1 cellular context compared by ENCODE assay signal in the genomic region with DNA sequence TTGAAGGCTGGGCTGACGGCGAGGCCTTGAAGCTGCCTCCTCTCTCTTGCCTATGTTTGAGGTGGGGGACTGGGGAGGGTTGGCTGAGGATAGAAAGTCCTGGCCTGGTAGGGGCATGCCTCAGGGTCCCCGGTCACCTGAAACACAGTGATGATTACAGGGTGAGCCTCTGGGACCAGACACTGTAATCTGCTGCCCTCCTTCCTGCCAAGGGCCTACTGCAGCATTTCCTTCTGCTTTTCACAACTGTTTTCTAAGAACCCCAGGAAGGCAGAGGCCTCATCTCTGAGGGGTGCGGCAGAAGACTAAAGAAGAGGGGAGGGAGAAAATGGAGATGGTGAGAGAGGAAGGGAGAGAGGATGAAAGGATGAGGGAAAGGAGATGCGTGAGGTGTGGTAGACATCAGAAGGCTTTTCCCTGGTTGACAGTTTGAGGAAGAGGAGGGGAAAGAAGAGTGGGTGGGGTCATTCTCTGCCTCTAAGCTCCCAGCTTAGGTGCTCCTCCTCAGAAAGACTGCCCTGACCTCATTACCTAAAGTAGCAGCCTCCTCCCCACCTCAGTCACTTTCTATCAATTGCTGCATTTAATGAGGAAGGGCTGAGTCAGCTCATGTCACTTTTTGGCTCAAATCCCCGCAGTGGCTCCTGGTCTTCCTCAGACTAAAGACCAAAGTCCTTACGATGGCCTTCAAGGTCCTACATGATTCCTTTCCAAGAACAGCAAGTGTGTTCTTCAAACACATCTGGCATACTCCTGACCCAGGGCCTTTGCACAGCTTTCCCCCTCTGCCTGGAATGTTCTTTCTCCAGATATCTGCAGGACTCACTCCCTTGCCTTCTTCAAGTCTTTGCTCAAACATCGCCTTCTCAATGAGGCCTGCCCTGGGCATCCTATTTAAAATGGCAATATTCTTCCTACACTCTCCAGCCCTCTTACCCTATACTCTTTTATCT.
TF ChIP-seq lines count a peak whose summit lies in the region.

No MANE protein-coding gene starts in this region.

TF ChIP-seq in K562, 482 proteins besides CTCF, POLR2A, EP300 and RAD21 (continued from another document and continues in another):
- TF ChIP-seq HDGF (IDR thresholded peaks at IDR 0.05) (peak; percentile 85; the same call in 1 of the 2 replicates), C11orf30 (IDR thresholded peaks at IDR 0.05; ENCODE audit: low read depth) (peak; percentile 88), ZNF316 (IDR thresholded peaks at IDR 0.05) (peak; percentile 92), XRCC3 (IDR thresholded peaks at IDR 0.05) (no peak), TEAD2 (tag; IDR thresholded peaks at IDR 0.05) (no peak), CBX5 (IDR thresholded peaks at IDR 0.05; ENCODE audit: borderline replicate concordance, low read depth) (no peak), MAFF (IDR thresholded peaks at IDR 0.05; ENCODE audit: low read length) (peak; percentile 59; the same call in 1 of the 2 replicates), HDAC8 (tag; IDR thresholded peaks at IDR 0.05) (no peak), ILF3 (IDR thresholded peaks at IDR 0.05; ENCODE audit: borderline replicate concordance) (no peak), KDM4B (IDR thresholded peaks at IDR 0.05; ENCODE audit: borderline replicate concordance in 2 of 2, low read depth in 1 of 2) (no peak), CREBBP (IDR thresholded peaks at IDR 0.05; ENCODE audit: low read depth, low read length) (no peak), MAFG (tag; conservative IDR thresholded peaks at IDR 0.05) (peak; percentile 69), TGIF2 (CRISPR knock-in tag; IDR thresholded peaks at IDR 0.05) (no peak), FOXK2 (conservative IDR thresholded peaks at IDR 0.05 in 1 of 2, IDR thresholded peaks at IDR 0.05 in 1 of 2; ENCODE audit: low read depth in 2 of 2) (no peak), JUND (IDR thresholded peaks at IDR 0.05; ENCODE audit: borderline replicate concordance, low read depth, low read length) (no peak), JUND (tag; IDR thresholded peaks at IDR 0.05; ENCODE audit: borderline replicate concordance, low read depth, low read length) (0 out of 3 replicates have a peak, but pooled peaks have one; percentile 18), BCOR (IDR thresholded peaks at IDR 0.05) (no peak), ESRRB (CRISPR knock-in tag; IDR thresholded peaks at IDR 0.05; ENCODE audit: borderline replicate concordance) (no peak), RCOR1 (IDR thresholded peaks at IDR 0.05; ENCODE audit: borderline replicate concordance in 1 of 2, low read depth in 2 of 2, low read length in 2 of 2) (no peak), NUFIP1 (IDR thresholded peaks at IDR 0.05; ENCODE audit: partially characterized antibody) (no peak), HMG20A (CRISPR knock-in tag; conservative IDR thresholded peaks at IDR 0.05) (no peak), TRIM28 (IDR thresholded peaks at IDR 0.05) (no peak), MAFK (IDR thresholded peaks at IDR 0.05; ENCODE audit: low read length) (peak; percentile 55), ZNF175 (CRISPR knock-in tag; IDR thresholded peaks at IDR 0.05; ENCODE audit: low read depth) (0 out of 2 replicates have a peak, but pooled peaks have one; percentile 28), ARID2 (IDR thresholded peaks at IDR 0.05) (0 out of 2 replicates have a peak, but pooled peaks have one; percentile 22), NFE2 (IDR thresholded peaks at IDR 0.05; ENCODE audit: low read depth) (0 out of 2 replicates have a peak, but pooled peaks have one; percentile 3), CEBPG (CRISPR knock-in tag; IDR thresholded peaks at IDR 0.05) (0 out of 2 replicates have a peak, but pooled peaks have one; percentile 21), CEBPG (tag; conservative IDR thresholded peaks at IDR 0.05 in 1 of 2, IDR thresholded peaks at IDR 0.05 in 1 of 2) (no peak), SP2 (IDR thresholded peaks at IDR 0.05; ENCODE audit: extremely low read depth, low read depth, low read length, poor library complexity, severe bottlenecking) (no peak), NCOA1 (IDR thresholded peaks at IDR 0.05; ENCODE audit: low read depth) (no peak), SAP30 (IDR thresholded peaks at IDR 0.05; ENCODE audit: borderline replicate concordance, insufficient read depth, low read depth, low read length, poor library complexity, severe bottlenecking) (no peak), TEAD4 (IDR thresholded peaks at IDR 0.05; ENCODE audit: low read length) (no peak), TEAD4 (CRISPR knock-in tag; IDR thresholded peaks at IDR 0.05; ENCODE audit: borderline replicate concordance) (no peak), NFIC (IDR thresholded peaks at IDR 0.05) (0 out of 2 replicates have a peak, but pooled peaks have one; percentile 12), ETV6 (IDR thresholded peaks at IDR 0.05; ENCODE audit: borderline replicate concordance in 1 of 2, low read depth in 2 of 2, low read length in 1 of 2) (no peak), ETV6 (CRISPR knock-in tag; IDR thresholded peaks at IDR 0.05; ENCODE audit: borderline replicate concordance) (no peak), GATAD2A (IDR thresholded peaks at IDR 0.05) (no peak)
- TF ChIP-seq, protein P1, sequence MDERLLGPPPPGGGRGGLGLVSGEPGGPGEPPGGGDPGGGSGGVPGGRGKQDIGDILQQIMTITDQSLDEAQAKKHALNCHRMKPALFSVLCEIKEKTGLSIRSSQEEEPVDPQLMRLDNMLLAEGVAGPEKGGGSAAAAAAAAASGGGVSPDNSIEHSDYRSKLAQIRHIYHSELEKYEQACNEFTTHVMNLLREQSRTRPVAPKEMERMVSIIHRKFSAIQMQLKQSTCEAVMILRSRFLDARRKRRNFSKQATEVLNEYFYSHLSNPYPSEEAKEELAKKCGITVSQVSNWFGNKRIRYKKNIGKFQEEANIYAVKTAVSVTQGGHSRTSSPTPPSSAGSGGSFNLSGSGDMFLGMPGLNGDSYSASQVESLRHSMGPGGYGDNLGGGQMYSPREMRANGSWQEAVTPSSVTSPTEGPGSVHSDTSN (CRISPR knock-in tag; IDR thresholded peaks at IDR 0.05; ENCODE audit: low read depth): no peak
- TF ChIP-seq, protein P1 (tag; conservative IDR thresholded peaks at IDR 0.05; ENCODE audit: low read depth): 0 out of 2 replicates have a peak, but pooled peaks have one; percentile 6
- TF ChIP-seq, protein P2, sequence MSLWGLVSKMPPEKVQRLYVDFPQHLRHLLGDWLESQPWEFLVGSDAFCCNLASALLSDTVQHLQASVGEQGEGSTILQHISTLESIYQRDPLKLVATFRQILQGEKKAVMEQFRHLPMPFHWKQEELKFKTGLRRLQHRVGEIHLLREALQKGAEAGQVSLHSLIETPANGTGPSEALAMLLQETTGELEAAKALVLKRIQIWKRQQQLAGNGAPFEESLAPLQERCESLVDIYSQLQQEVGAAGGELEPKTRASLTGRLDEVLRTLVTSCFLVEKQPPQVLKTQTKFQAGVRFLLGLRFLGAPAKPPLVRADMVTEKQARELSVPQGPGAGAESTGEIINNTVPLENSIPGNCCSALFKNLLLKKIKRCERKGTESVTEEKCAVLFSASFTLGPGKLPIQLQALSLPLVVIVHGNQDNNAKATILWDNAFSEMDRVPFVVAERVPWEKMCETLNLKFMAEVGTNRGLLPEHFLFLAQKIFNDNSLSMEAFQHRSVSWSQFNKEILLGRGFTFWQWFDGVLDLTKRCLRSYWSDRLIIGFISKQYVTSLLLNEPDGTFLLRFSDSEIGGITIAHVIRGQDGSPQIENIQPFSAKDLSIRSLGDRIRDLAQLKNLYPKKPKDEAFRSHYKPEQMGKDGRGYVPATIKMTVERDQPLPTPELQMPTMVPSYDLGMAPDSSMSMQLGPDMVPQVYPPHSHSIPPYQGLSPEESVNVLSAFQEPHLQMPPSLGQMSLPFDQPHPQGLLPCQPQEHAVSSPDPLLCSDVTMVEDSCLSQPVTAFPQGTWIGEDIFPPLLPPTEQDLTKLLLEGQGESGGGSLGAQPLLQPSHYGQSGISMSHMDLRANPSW (CRISPR knock-in tag; IDR thresholded peaks at IDR 0.05): no peak
- TF ChIP-seq, protein P3, sequence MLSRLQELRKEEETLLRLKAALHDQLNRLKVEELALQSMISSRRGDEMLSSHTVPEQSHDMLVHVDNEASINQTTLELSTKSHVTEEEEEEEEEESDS (CRISPR knock-in tag; IDR thresholded peaks at IDR 0.05): no peak
- TF ChIP-seq, protein P4, sequence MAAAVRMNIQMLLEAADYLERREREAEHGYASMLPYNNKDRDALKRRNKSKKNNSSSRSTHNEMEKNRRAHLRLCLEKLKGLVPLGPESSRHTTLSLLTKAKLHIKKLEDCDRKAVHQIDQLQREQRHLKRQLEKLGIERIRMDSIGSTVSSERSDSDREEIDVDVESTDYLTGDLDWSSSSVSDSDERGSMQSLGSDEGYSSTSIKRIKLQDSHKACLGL (CRISPR knock-in tag; IDR thresholded peaks at IDR 0.05; ENCODE audit: borderline replicate concordance, poor library complexity, severe bottlenecking): no peak
- TF ChIP-seq, protein P5, sequence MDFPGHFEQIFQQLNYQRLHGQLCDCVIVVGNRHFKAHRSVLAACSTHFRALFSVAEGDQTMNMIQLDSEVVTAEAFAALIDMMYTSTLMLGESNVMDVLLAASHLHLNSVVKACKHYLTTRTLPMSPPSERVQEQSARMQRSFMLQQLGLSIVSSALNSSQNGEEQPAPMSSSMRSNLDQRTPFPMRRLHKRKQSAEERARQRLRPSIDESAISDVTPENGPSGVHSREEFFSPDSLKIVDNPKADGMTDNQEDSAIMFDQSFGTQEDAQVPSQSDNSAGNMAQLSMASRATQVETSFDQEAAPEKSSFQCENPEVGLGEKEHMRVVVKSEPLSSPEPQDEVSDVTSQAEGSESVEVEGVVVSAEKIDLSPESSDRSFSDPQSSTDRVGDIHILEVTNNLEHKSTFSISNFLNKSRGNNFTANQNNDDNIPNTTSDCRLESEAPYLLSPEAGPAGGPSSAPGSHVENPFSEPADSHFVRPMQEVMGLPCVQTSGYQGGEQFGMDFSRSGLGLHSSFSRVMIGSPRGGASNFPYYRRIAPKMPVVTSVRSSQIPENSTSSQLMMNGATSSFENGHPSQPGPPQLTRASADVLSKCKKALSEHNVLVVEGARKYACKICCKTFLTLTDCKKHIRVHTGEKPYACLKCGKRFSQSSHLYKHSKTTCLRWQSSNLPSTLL (IDR thresholded peaks at IDR 0.05): no peak
- TF ChIP-seq, protein P6, sequence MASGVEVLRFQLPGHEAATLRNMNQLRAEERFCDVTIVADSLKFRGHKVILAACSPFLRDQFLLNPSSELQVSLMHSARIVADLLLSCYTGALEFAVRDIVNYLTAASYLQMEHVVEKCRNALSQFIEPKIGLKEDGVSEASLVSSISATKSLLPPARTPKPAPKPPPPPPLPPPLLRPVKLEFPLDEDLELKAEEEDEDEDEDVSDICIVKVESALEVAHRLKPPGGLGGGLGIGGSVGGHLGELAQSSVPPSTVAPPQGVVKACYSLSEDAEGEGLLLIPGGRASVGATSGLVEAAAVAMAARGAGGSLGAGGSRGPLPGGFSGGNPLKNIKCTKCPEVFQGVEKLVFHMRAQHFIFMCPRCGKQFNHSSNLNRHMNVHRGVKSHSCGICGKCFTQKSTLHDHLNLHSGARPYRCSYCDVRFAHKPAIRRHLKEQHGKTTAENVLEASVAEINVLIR (CRISPR knock-in tag; IDR thresholded peaks at IDR 0.05): no peak
- TF ChIP-seq, protein P7, sequence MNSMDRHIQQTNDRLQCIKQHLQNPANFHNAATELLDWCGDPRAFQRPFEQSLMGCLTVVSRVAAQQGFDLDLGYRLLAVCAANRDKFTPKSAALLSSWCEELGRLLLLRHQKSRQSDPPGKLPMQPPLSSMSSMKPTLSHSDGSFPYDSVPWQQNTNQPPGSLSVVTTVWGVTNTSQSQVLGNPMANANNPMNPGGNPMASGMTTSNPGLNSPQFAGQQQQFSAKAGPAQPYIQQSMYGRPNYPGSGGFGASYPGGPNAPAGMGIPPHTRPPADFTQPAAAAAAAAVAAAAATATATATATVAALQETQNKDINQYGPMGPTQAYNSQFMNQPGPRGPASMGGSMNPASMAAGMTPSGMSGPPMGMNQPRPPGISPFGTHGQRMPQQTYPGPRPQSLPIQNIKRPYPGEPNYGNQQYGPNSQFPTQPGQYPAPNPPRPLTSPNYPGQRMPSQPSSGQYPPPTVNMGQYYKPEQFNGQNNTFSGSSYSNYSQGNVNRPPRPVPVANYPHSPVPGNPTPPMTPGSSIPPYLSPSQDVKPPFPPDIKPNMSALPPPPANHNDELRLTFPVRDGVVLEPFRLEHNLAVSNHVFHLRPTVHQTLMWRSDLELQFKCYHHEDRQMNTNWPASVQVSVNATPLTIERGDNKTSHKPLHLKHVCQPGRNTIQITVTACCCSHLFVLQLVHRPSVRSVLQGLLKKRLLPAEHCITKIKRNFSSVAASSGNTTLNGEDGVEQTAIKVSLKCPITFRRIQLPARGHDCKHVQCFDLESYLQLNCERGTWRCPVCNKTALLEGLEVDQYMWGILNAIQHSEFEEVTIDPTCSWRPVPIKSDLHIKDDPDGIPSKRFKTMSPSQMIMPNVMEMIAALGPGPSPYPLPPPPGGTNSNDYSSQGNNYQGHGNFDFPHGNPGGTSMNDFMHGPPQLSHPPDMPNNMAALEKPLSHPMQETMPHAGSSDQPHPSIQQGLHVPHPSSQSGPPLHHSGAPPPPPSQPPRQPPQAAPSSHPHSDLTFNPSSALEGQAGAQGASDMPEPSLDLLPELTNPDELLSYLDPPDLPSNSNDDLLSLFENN (IDR thresholded peaks at IDR 0.05; ENCODE audit: low read depth in 2 of 2, low read length in 2 of 2): no peak
- TF ChIP-seq, protein P8, sequence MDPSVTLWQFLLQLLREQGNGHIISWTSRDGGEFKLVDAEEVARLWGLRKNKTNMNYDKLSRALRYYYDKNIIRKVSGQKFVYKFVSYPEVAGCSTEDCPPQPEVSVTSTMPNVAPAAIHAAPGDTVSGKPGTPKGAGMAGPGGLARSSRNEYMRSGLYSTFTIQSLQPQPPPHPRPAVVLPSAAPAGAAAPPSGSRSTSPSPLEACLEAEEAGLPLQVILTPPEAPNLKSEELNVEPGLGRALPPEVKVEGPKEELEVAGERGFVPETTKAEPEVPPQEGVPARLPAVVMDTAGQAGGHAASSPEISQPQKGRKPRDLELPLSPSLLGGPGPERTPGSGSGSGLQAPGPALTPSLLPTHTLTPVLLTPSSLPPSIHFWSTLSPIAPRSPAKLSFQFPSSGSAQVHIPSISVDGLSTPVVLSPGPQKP (CRISPR knock-in tag; IDR thresholded peaks at IDR 0.05): no peak
